ENCODE assay signal across 37 cellular contexts in genomic region chr5:95524423-95524822, GRCh38.
"Had no signal": no experiment of that assay in that cellular context is flagged by ENCODE, and none has a peak within 500 bp of the region (broad histone marks: within the 10 kb centered on the region; RNA-seq: fewer than 3 reads in every experiment).

No MANE protein-coding gene starts in this region.

- H3K4me1 ChIP-seq: adrenal gland had no signal

- H3K4me3 ChIP-seq: adrenal gland, cardiac muscle cell had no signal

- DNase-seq: activated B cell treated with CpG ODN at 0.5 μM for 24 hours; activated CD4-positive, alpha-beta memory T cell treated with anti-CD3 and anti-CD28 coated beads for 36 hours; activated CD4-positive, alpha-beta T cell treated with anti-CD3 and anti-CD28 coated beads for 4 hours; activated CD4-positive, alpha-beta T cell treated with anti-CD3 and anti-CD28 coated beads, Interleukin-2, amount 10 ng/mL, durations not matched to agents 24 days and 14 days; activated CD4-positive, alpha-beta T cell treated with anti-CD3 and anti-CD28 coated beads, Interleukin-2, amount 50 U/mL, for 1 hour; activated CD4-positive, alpha-beta T cell treated with anti-CD3 and anti-CD28 coated beads, Interleukin-2, amount 50 U/mL, for 4 hours; activated CD4-positive, CD25-positive, alpha-beta regulatory T cell treated with anti-CD3 and anti-CD28 coated beads, Interleukin-2, amount 50 U/mL, for 72 hours; activated CD8-positive, alpha-beta memory T cell treated with anti-CD3 and anti-CD28 coated beads, Interleukin-2, amount 50 U/mL, for 4 hours; activated CD8-positive, alpha-beta T cell treated with anti-CD3 and anti-CD28 coated beads for 36 hours; activated effector memory CD4-positive, alpha-beta T cell treated with anti-CD3 and anti-CD28 coated beads, Interleukin-2, amount 50 U/mL, for 16 hours; activated gamma-delta T cell treated with Interleukin-2 at 50 U/mL for 16 hours; activated naive CD4-positive, alpha-beta T cell; activated naive CD4-positive, alpha-beta T cell treated with anti-CD3 and anti-CD28 coated beads for 36 hours; activated naive CD4-positive, alpha-beta T cell treated with anti-CD3 and anti-CD28 coated beads, Interleukin-2, amount 50 U/mL, for 16 hours; activated naive CD8-positive, alpha-beta T cell treated with anti-CD3 and anti-CD28 coated beads for 36 hours; activated T-cell treated with anti-CD3 and anti-CD28 coated beads for 4 hours; activated T-cell treated with anti-CD3 and anti-CD28 coated beads, Interleukin-2, amount 50 U/mL, for 1 hour; activated T-cell treated with anti-CD3 and anti-CD28 coated beads, Interleukin-2, amount 50 U/mL, for 4 hours; activated T-cell treated with anti-CD3 and anti-CD28 coated beads, Interleukin-2, amount 50 U/mL, for 72 hours; adrenal gland; amniotic stem cell; aorta; caudate nucleus; cerebellar nuclear complex; T-helper 1 cell; T-helper 2 cell; T-helper 9 cell had no signal

- H3K9me3 ChIP-seq: adrenal gland had no signal

- H3K27ac Mint-ChIP-seq: activated B cell treated with CpG ODN at 0.5 μM for 24 hours; activated CD4-positive, alpha-beta memory T cell treated with anti-CD3 and anti-CD28 coated beads for 36 hours; activated CD4-positive, alpha-beta T cell treated with anti-CD3 and anti-CD28 coated beads, Interleukin-2, amount 10 ng/mL, durations not matched to agents 24 days and 14 days; activated CD8-positive, alpha-beta T cell treated with anti-CD3 and anti-CD28 coated beads for 36 hours; activated naive CD4-positive, alpha-beta T cell treated with anti-CD3 and anti-CD28 coated beads for 36 hours; activated naive CD4-positive, alpha-beta T cell treated with anti-CD3 and anti-CD28 coated beads, Interleukin-2, amount 50 U/mL, for 72 hours; activated naive CD8-positive, alpha-beta T cell treated with anti-CD3 and anti-CD28 coated beads for 36 hours; activated T-cell treated with anti-CD3 and anti-CD28 coated beads, Interleukin-2, amount 50 U/mL, for 72 hours; activated T-helper 1 cell treated with anti-CD3 and anti-CD28 coated beads, Interleukin-12 subunit alpha, Interleukin-12 subunit beta, Interleukin-2, Interleukin-4 antibody, amounts not matched to agents 30 ng/mL and 10 ng/mL and 1 ng/mL, durations not matched to agents 14 hours and 24 hours and 36 hours; activated T-helper 17 cell treated with anti-CD3 and anti-CD28 coated beads, Interleukin-2, amount 50 U/mL, for 72 hours; brain; T-helper 1 cell treated with Interleukin-12 subunit alpha and Interleukin-12 subunit beta and Interleukin-4 antibody, amounts not matched to agents 30 μg/mL and 1 μg/mL, for 36 hours; T-helper 2 cell treated with Interferon-gamma antibody and Interleukin-4, amounts not matched to agents 5 μg/mL and 100 μg/mL, for 36 hours had no signal

- H3K4me1 Mint-ChIP-seq: activated B cell treated with CpG ODN at 0.5 μM for 24 hours; activated naive CD8-positive, alpha-beta T cell treated with anti-CD3 and anti-CD28 coated beads for 36 hours; brain had no signal

- H3K9me3 Mint-ChIP-seq: activated B cell treated with CpG ODN at 0.5 μM for 24 hours; activated CD4-positive, alpha-beta memory T cell treated with anti-CD3 and anti-CD28 coated beads for 36 hours; activated CD4-positive, alpha-beta T cell treated with anti-CD3 and anti-CD28 coated beads, Interleukin-2, amount 10 ng/mL, durations not matched to agents 24 days and 14 days; activated CD8-positive, alpha-beta T cell treated with anti-CD3 and anti-CD28 coated beads for 36 hours; activated naive CD4-positive, alpha-beta T cell treated with anti-CD3 and anti-CD28 coated beads for 36 hours; activated naive CD4-positive, alpha-beta T cell treated with anti-CD3 and anti-CD28 coated beads, Interleukin-2, amount 50 U/mL, for 72 hours; activated naive CD8-positive, alpha-beta T cell treated with anti-CD3 and anti-CD28 coated beads for 36 hours; activated T-cell treated with anti-CD3 and anti-CD28 coated beads, Interleukin-2, amount 50 U/mL, for 4 hours; activated T-cell treated with anti-CD3 and anti-CD28 coated beads, Interleukin-2, amount 50 U/mL, for 72 hours; activated T-helper 1 cell treated with anti-CD3 and anti-CD28 coated beads, Interleukin-12 subunit alpha, Interleukin-12 subunit beta, Interleukin-2, Interleukin-4 antibody, amounts not matched to agents 30 ng/mL and 10 ng/mL and 1 ng/mL, durations not matched to agents 14 hours and 24 hours and 36 hours; activated T-helper 17 cell treated with anti-CD3 and anti-CD28 coated beads, Interleukin-2, amount 50 U/mL, for 72 hours; brain; central memory CD8-positive, alpha-beta T cell; T-helper 1 cell treated with Interleukin-12 subunit alpha and Interleukin-12 subunit beta and Interleukin-4 antibody, amounts not matched to agents 30 μg/mL and 1 μg/mL, for 36 hours; T-helper 2 cell treated with Interferon-gamma antibody and Interleukin-4, amounts not matched to agents 5 μg/mL and 100 μg/mL, for 36 hours had no signal

- ATAC-seq: activated CD8-positive, alpha-beta T cell treated with anti-CD3 and anti-CD28 coated beads for 36 hours; activated naive CD4-positive, alpha-beta T cell treated with anti-CD3 and anti-CD28 coated beads, Interleukin-2, amount 50 U/mL, for 72 hours; activated T-cell treated with anti-CD3 and anti-CD28 coated beads, Interleukin-2, amount 50 U/mL, for 4 hours; activated T-cell treated with anti-CD3 and anti-CD28 coated beads, Interleukin-2, amount 50 U/mL, for 72 hours; activated T-helper 17 cell treated with anti-CD3 and anti-CD28 coated beads, Interleukin-2, amount 50 U/mL, for 72 hours had no signal

- H3K4me3 Mint-ChIP-seq: activated B cell treated with CpG ODN at 0.5 μM for 24 hours; activated CD4-positive, alpha-beta memory T cell treated with anti-CD3 and anti-CD28 coated beads for 36 hours; activated CD4-positive, alpha-beta T cell treated with anti-CD3 and anti-CD28 coated beads, Interleukin-2, amount 10 ng/mL, durations not matched to agents 24 days and 14 days; activated CD8-positive, alpha-beta T cell treated with anti-CD3 and anti-CD28 coated beads for 36 hours; activated naive CD4-positive, alpha-beta T cell treated with anti-CD3 and anti-CD28 coated beads for 36 hours; activated naive CD8-positive, alpha-beta T cell treated with anti-CD3 and anti-CD28 coated beads for 36 hours; activated T-cell treated with anti-CD3 and anti-CD28 coated beads, Interleukin-2, amount 50 U/mL, for 4 hours; activated T-cell treated with anti-CD3 and anti-CD28 coated beads, Interleukin-2, amount 50 U/mL, for 72 hours; activated T-helper 1 cell treated with anti-CD3 and anti-CD28 coated beads, Interleukin-12 subunit alpha, Interleukin-12 subunit beta, Interleukin-2, Interleukin-4 antibody, amounts not matched to agents 30 ng/mL and 10 ng/mL and 1 ng/mL, durations not matched to agents 14 hours and 24 hours and 36 hours; activated T-helper 17 cell treated with anti-CD3 and anti-CD28 coated beads, Interleukin-2, amount 50 U/mL, for 72 hours; brain; central memory CD8-positive, alpha-beta T cell; T-helper 1 cell treated with Interleukin-12 subunit alpha and Interleukin-12 subunit beta and Interleukin-4 antibody, amounts not matched to agents 30 μg/mL and 1 μg/mL, for 36 hours; T-helper 2 cell treated with Interferon-gamma antibody and Interleukin-4, amounts not matched to agents 5 μg/mL and 100 μg/mL, for 36 hours had no signal

- H3K27me3 Mint-ChIP-seq: activated B cell treated with CpG ODN at 0.5 μM for 24 hours; activated CD4-positive, alpha-beta memory T cell treated with anti-CD3 and anti-CD28 coated beads for 36 hours; activated CD4-positive, alpha-beta T cell treated with anti-CD3 and anti-CD28 coated beads, Interleukin-2, amount 10 ng/mL, durations not matched to agents 24 days and 14 days; activated CD8-positive, alpha-beta T cell treated with anti-CD3 and anti-CD28 coated beads for 36 hours; activated naive CD8-positive, alpha-beta T cell treated with anti-CD3 and anti-CD28 coated beads for 36 hours; activated T-helper 17 cell treated with anti-CD3 and anti-CD28 coated beads, Interleukin-2, amount 50 U/mL, for 72 hours; brain; central memory CD8-positive, alpha-beta T cell had no signal

- H3K27ac ChIP-seq: adrenal gland, cardiac muscle cell, VCaP had no signal

- FAIRE-seq: bronchial epithelial cell had no signal

- H3K27me3 ChIP-seq: adrenal gland, cardiac muscle cell had no signal
